Comparison of ENCODE assay signal across 8 cellular contexts in the genomic region with DNA sequence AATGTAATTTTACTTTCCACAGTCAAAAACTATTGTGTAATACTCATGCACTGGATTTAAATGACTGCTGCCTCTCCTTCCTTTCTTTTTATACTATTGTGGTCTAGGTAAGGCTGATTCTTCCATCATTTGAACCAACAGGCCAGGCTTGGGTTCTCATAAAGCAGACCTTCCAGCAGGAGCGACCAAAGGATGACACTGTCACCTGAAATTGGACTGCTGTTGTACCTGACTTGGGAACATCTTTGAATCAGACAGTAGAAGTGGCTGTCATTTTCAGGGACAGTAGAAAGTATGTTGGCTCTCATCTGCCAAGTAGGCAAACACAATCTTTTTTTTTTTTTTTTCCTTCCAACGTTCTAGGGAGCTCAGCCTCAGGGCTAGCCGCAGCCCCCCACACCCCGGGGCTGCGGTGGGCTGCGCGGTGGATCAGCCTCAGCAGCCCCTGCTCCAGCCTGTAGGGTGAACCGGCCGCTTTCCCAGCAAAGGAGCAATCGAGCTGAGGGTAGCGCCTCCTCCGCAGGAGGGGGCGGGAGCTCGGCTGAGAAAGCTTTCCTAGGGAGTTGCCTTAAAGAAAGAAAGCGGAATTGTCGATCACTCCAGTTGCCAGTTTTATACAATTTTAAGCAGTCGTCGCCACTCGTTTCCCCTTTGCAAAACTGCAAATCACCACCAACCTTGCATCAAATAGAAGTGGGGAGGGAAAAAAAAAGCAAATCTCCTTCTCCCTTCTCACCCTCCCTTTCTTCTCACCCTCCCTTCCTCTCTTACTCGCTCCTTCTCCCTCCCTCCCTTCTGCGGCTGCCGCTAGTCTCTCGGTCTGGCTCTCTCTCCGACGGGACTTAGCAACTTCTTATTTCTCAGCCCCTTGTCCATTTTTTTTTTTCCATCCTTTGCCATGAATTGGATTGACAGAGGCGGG. TPM values are rescaled to one million over a fixed set of nuclear protein-coding genes. Genes with fewer than 3 reads are reported as not detected.
A peak's percentile ranks its signal among the peaks of the same experiment; 100 is the strongest.
DNase-seq lines count a peak whose midpoint lies in the region; ATAC-seq and TF ChIP-seq lines count a peak whose summit lies in the region.

A gene (plus strand): TSS at position 807 of the 922 bp plus-strand sequence. CDS start 748 bp downstream, outside the sequence.

- no peaks in the 10 kb centered on the region for H3K9me3 Mint-ChIP-seq in stimulated activated effector memory CD8-positive, alpha-beta T cell treated with anti-CD3 and anti-CD28 coated beads, Interleukin-12 subunit alpha, Interleukin-12 subunit beta, amount 100 ng/mL, for 72 hours

- H3K36me3 ChIP-seq in Peyer's patch, result no peaks in the 10 kb centered on the region

- no peaks in the 10 kb centered on the region for H3K4me1 ChIP-seq in Peyer's patch

- peak in 3 of 6 experiments; percentile 32 to 47 (median 32) for TF ChIP-seq CTCF in Peyer's patch (IDR thresholded peaks at IDR 0.05)

- no peaks in the 10 kb centered on the region for H3K36me3 Mint-ChIP-seq in stimulated activated effector memory CD8-positive, alpha-beta T cell treated with anti-CD3 and anti-CD28 coated beads, Interleukin-12 subunit alpha, Interleukin-12 subunit beta, amount 100 ng/mL, for 72 hours

- DNase-seq in NCI-H345 (lab: John Stamatoyannopoulos, UW) (peak; percentile 52), NCI-H345 treated with DMSO at 0.1 percent for 48 hours (lab: John Stamatoyannopoulos, UW; ENCODE audit: unreplicated experiment) (no peak), Peyer's patch (peak in 2 of 3 donors; percentile 78 to 79), ecto neural progenitor cell (ENCODE audit: low spot score) (peak; percentile 87), left lobe of liver (ENCODE audit: low spot score) (no peak)
- no peak for DNase-seq in stimulated activated effector memory CD8-positive, alpha-beta T cell treated with anti-CD3 and anti-CD28 coated beads, Interleukin-12 subunit alpha, Interleukin-12 subunit beta, amount 100 ng/mL, for 72 hours (ENCODE audit: low spot score in 2 of 2)
- no peak for DNase-seq in activated naive CD4-positive, alpha-beta T cell treated with anti-CD3 and anti-CD28 coated beads, Interleukin-2, amount 50 U/mL, for 16 hours

- no peak within 1 kb of the TSS for H3K27ac Mint-ChIP-seq in stimulated activated effector memory CD8-positive, alpha-beta T cell treated with anti-CD3 and anti-CD28 coated beads, Interleukin-12 subunit alpha, Interleukin-12 subunit beta, amount 100 ng/mL, for 72 hours

- H3K4me3 Mint-ChIP-seq in stimulated activated effector memory CD8-positive, alpha-beta T cell treated with anti-CD3 and anti-CD28 coated beads, Interleukin-12 subunit alpha, Interleukin-12 subunit beta, amount 100 ng/mL, for 72 hours, result peak within 1 kb of the TSS; percentile 34

- H3K9me3 ChIP-seq in Peyer's patch, result no peaks in the 10 kb centered on the region

- no peak for TF ChIP-seq POLR2A in Peyer's patch (IDR thresholded peaks at IDR 0.05)

- H3K27me3 ChIP-seq in Peyer's patch, result no peaks in the 10 kb centered on the region

- H3K4me1 Mint-ChIP-seq in stimulated activated effector memory CD8-positive, alpha-beta T cell treated with anti-CD3 and anti-CD28 coated beads, Interleukin-12 subunit alpha, Interleukin-12 subunit beta, amount 100 ng/mL, for 72 hours, result peaks cover 11% of the 10 kb centered on the region

- ATAC-seq in left lobe of liver (peak; percentile 58), HG02678 (IDR thresholded peaks at IDR 0.05; ENCODE audit: unreplicated experiment) (no peak)
- peak; percentile 31 for ATAC-seq in stimulated activated effector memory CD8-positive, alpha-beta T cell treated with anti-CD3 and anti-CD28 coated beads, Interleukin-12 subunit alpha, Interleukin-12 subunit beta, amount 100 ng/mL, for 72 hours

- peak within 1 kb of the TSS; percentile 34 to 69 (median 58) for H3K4me3 ChIP-seq in Peyer's patch

- peak within 1 kb of the TSS; percentile 64 to 92 (median 77) for H3K27ac ChIP-seq in Peyer's patch

RNA-seq across cellular contexts. Expression of the gene that starts here (rescaled TPM):
- total RNA-seq in Peyer's patch (100 to 1,000 TPM in 2 of 4 donors, 10 to 100 TPM in 2; 17.3 to 144 (median 120) TPM), left lobe of liver (0.75 TPM)

Comparison
In these comparisons a context has a peak if more than half of its experiments do, and no peak if none do; other contexts are left out.
1. RNA of the gene that starts here (total RNA-seq): 17.3 to 144 TPM in Peyer's patch; 0.75 TPM in left lobe of liver (single experiment); every median in the first group is over 10 times any median in the second.
2. DNase-seq: peak in NCI-H345 (single experiment), Peyer's patch (2 of 3) and ecto neural progenitor cell (single experiment); none in NCI-H345 treated with DMSO at 0.1 percent for 48 hours (single experiment), left lobe of liver (single experiment), stimulated activated effector memory CD8-positive, alpha-beta T cell treated with anti-CD3 and anti-CD28 coated beads, Interleukin-12 subunit alpha, Interleukin-12 subunit beta, amount 100 ng/mL, for 72 hours (0 of 2) and activated naive CD4-positive, alpha-beta T cell treated with anti-CD3 and anti-CD28 coated beads, Interleukin-2, amount 50 U/mL, for 16 hours (single experiment).
3. Peak in ATAC-seq in left lobe of liver; RNA of the gene not detected or under 1 TPM.